Comparison of ENCODE assay signal across 1 cellular context in the genomic region with DNA sequence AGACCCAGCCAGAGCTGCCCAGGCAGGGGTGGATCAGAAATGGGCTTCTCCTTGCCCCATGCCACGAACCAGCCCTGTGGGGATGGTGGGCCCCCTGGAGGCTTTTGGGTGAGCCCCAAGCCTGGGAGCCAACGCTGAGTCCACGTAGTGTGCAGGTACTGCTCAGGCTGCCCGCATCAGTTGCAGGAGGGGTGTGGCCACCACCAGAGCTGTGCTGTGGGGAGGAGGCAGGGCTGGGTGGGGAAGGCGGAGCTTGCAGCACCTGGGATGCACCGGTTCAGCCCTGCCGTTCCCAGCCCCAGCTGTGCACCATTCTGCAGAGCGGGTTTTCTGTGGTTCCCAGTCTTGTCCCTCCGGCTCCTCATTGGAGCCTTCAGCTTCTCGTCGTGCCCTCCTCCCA.
TF ChIP-seq lines count a peak whose summit lies in the region.

No MANE protein-coding gene starts in this region.

TF ChIP-seq in GM23338, 12 proteins besides CTCF, POLR2A, EP300 and RAD21 (continued from another document):
- TF ChIP-seq, protein P1, sequence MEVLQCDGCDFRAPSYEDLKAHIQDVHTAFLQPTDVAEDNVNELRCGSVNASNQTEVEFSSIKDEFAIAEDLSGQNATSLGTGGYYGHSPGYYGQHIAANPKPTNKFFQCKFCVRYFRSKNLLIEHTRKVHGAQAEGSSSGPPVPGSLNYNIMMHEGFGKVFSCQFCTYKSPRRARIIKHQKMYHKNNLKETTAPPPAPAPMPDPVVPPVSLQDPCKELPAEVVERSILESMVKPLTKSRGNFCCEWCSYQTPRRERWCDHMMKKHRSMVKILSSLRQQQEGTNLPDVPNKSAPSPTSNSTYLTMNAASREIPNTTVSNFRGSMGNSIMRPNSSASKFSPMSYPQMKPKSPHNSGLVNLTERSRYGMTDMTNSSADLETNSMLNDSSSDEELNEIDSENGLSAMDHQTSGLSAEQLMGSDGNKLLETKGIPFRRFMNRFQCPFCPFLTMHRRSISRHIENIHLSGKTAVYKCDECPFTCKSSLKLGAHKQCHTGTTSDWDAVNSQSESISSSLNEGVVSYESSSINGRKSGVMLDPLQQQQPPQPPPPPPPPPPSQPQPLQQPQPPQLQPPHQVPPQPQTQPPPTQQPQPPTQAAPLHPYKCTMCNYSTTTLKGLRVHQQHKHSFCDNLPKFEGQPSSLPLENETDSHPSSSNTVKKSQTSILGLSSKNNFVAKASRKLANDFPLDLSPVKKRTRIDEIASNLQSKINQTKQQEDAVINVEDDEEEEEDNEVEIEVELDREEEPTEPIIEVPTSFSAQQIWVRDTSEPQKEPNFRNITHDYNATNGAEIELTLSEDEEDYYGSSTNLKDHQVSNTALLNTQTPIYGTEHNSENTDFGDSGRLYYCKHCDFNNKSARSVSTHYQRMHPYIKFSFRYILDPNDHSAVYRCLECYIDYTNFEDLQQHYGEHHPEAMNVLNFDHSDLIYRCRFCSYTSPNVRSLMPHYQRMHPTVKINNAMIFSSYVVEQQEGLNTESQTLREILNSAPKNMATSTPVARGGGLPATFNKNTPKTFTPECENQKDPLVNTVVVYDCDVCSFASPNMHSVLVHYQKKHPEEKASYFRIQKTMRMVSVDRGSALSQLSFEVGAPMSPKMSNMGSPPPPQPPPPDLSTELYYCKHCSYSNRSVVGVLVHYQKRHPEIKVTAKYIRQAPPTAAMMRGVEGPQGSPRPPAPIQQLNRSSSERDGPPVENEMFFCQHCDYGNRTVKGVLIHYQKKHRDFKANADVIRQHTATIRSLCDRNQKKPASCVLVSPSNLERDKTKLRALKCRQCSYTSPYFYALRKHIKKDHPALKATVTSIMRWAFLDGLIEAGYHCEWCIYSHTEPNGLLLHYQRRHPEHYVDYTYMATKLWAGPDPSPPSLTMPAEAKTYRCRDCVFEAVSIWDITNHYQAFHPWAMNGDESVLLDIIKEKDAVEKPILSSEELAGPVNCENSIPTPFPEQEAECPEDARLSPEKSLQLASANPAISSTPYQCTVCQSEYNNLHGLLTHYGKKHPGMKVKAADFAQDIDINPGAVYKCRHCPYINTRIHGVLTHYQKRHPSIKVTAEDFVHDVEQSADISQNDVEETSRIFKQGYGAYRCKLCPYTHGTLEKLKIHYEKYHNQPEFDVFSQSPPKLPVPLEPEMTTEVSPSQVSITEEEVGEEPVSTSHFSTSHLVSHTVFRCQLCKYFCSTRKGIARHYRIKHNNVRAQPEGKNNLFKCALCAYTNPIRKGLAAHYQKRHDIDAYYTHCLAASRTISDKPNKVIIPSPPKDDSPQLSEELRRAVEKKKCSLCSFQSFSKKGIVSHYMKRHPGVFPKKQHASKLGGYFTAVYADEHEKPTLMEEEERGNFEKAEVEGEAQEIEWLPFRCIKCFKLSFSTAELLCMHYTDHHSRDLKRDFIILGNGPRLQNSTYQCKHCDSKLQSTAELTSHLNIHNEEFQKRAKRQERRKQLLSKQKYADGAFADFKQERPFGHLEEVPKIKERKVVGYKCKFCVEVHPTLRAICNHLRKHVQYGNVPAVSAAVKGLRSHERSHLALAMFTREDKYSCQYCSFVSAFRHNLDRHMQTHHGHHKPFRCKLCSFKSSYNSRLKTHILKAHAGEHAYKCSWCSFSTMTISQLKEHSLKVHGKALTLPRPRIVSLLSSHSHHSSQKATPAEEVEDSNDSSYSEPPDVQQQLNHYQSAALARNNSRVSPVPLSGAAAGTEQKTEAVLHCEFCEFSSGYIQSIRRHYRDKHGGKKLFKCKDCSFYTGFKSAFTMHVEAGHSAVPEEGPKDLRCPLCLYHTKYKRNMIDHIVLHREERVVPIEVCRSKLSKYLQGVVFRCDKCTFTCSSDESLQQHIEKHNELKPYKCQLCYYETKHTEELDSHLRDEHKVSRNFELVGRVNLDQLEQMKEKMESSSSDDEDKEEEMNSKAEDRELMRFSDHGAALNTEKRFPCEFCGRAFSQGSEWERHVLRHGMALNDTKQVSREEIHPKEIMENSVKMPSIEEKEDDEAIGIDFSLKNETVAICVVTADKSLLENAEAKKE (CRISPR knock-in tag; IDR thresholded peaks at IDR 0.05), result no peak
- TF ChIP-seq, protein P2, sequence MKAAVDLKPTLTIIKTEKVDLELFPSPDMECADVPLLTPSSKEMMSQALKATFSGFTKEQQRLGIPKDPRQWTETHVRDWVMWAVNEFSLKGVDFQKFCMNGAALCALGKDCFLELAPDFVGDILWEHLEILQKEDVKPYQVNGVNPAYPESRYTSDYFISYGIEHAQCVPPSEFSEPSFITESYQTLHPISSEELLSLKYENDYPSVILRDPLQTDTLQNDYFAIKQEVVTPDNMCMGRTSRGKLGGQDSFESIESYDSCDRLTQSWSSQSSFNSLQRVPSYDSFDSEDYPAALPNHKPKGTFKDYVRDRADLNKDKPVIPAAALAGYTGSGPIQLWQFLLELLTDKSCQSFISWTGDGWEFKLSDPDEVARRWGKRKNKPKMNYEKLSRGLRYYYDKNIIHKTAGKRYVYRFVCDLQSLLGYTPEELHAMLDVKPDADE (IDR thresholded peaks at IDR 0.05), result no peak
- TF ChIP-seq JUNB (IDR thresholded peaks at IDR 0.05; ENCODE audit: unreplicated experiment) (no peak), EZH2 (IDR thresholded peaks at IDR 0.05; ENCODE audit: low read depth, unreplicated experiment) (no peak), CREB1 (CRISPR knock-in tag; IDR thresholded peaks at IDR 0.05; ENCODE audit: low read depth) (no peak)
